Comparison of ENCODE assay signal across 9 cellular contexts in the genomic region with DNA sequence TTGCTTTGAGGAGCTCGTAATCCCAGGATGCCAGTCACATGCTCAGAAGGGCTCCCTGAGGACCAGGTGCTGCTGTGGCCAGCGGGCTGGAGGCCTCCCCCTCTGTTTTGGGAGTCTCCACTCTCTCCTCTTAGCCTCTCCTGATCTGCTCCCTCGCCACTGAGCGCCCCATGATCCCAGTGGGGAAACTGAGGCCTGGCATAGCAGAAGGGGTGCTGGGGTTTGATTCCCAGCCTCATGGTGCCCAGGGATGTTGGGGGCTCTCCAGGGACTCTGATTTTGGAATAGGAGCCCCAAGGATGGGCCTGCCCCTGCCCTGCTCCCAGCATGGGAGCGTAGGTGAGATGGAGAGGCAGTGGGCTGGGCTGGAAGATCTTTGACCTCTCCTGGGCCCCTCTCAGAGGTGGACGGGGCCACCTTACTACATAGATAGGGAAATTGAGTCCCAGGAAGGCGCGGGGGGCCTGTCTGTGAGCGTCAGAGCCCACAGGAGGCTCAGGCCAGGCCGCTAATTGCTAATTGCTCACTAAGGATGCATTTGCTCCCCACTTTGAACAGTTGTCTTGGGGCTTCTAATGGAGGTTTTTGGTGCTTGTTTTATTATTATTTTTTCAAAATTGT. TPM values are rescaled to one million over a fixed set of nuclear protein-coding genes. Genes with fewer than 3 reads are reported as not detected.
DNase-seq lines count a peak whose midpoint lies in the region; ATAC-seq lines count a peak whose summit lies in the region.
"Had no signal": no experiment of that assay in that cellular context is flagged by ENCODE, and none has a peak within 500 bp of the region (broad histone marks: within the 10 kb centered on the region; RNA-seq: fewer than 3 reads in every experiment).

No MANE protein-coding gene starts in this region.

- no peak for DNase-seq in CD4-positive, alpha-beta memory T cell
- DNase-seq in neuronal stem cell (ENCODE audit: low spot score), result no peak
- no peak for DNase-seq in HuH-7.5 (ENCODE audit: low spot score)
- DNase-seq in NCI-H1105 (lab: John Stamatoyannopoulos, UW), result no peak

- peak overlapping the region; percentile 81 for H3K27ac ChIP-seq in CD4-positive, alpha-beta memory T cell (ENCODE audit: low read depth, low read length)
- H3K27ac ChIP-seq in KOPT-K1 (ENCODE audit: low read depth, low read length, poor library complexity, severe bottlenecking) (peak overlapping the region; percentile 93), neuronal stem cell (replicated peaks; ENCODE audit: low read length) (no peak overlapping the region)

- no peaks in the 10 kb centered on the region for H3K9me3 Mint-ChIP-seq in CD4-positive, alpha-beta memory T cell
- no peaks in the 10 kb centered on the region for H3K9me3 Mint-ChIP-seq in dendritic cell treated with granulocyte-macrophage colony-stimulating factor and Interleukin-4, amounts not matched to agents 40 ng/mL and 50 ng/mL, for 4 days

- no peaks in the 10 kb centered on the region for H3K36me3 ChIP-seq in CD4-positive, alpha-beta memory T cell (ENCODE audit: insufficient read depth, low read length)
- H3K36me3 ChIP-seq in KOPT-K1 (ENCODE audit: insufficient read depth, low read length), result no peaks in the 10 kb centered on the region; the same call in 1 of the 2 replicates
- H3K36me3 ChIP-seq in neuronal stem cell (replicated peaks in 1 of 2; ENCODE audit: control insufficient read depth in 2 of 2, insufficient read depth in 2 of 2, low read length in 2 of 2), result no peaks in the 10 kb centered on the region

- no peak overlapping the region for H4K91ac ChIP-seq in neuronal stem cell (ENCODE audit: low read depth, low read length, poor library complexity)

- H3K14ac ChIP-seq in neuronal stem cell (ENCODE audit: low read length), result no peak overlapping the region

- whole genome bisulfite sequencing in neuronal stem cell (ENCODE audit: extremely low coverage in 2 of 2, insufficient read length in 2 of 2, insufficient replicate concordance in 1 of 2), 2 donors, result no CpG with 5 or more reads among the region's 10 CpGs

- POLR2A ChIA-PET in CD4-positive, alpha-beta memory T cell (lab: Charles Lee; ENCODE audit: partially characterized antibody), result interaction anchor here (0.6 to 12.4 kb wide), 20 partner anchors 8 to 541 kb away, joined by 3 to 252 read pairs (median 3); a partner anchor contains a TSS

- peak overlapping the region; percentile 69 for H2BK15ac ChIP-seq in neuronal stem cell (ENCODE audit: low read length)

- peak overlapping the region; percentile 95 to 99 (median 98) for H3K27ac Mint-ChIP-seq in CD4-positive, alpha-beta memory T cell
- peak overlapping the region; percentile 88 for H3K27ac Mint-ChIP-seq in dendritic cell treated with granulocyte-macrophage colony-stimulating factor and Interleukin-4, amounts not matched to agents 40 ng/mL and 50 ng/mL, for 4 days

- H2AFZ ChIP-seq in neuronal stem cell (ENCODE audit: low read length), result peak overlapping the region; percentile 77

- intact Hi-C loops in CD4-positive, alpha-beta memory T cell (cut with micrococcal nuclease), result loop anchor here (1.0 to 5.0 kb wide), 12 partner anchors 8 to 540 kb away; a partner anchor contains a TSS
- intact Hi-C loops in dendritic cell treated with granulocyte-macrophage colony-stimulating factor and Interleukin-4, amounts not matched to agents 40 ng/mL and 50 ng/mL, for 4 days (cut with micrococcal nuclease), result loop anchor here (2.0 kb wide), 1 partner anchor 15 kb away; no protein-coding TSS in a partner anchor

- H3K9me3 ChIP-seq in CD4-positive, alpha-beta memory T cell (ENCODE audit: control insufficient read depth in 1 of 2, low read length in 2 of 2), result no peaks in the 10 kb centered on the region
- H3K9me3 ChIP-seq in KOPT-K1 (ENCODE audit: insufficient read depth, low read length, poor library complexity, severe bottlenecking), result no peaks in the 10 kb centered on the region
- no peaks in the 10 kb centered on the region for H3K9me3 ChIP-seq in neuronal stem cell (replicated peaks in 1 of 2; ENCODE audit: control insufficient read depth in 2 of 2, insufficient read depth in 1 of 2, low read depth in 1 of 2, low read length in 2 of 2)
- H3K9me3 ChIP-seq: HAP-1 had no signal

- H3K4me1 Mint-ChIP-seq in CD4-positive, alpha-beta memory T cell, result peaks cover 34 to 77% (median 49%) of the 10 kb centered on the region in 4 donors
- peaks cover 94% of the 10 kb centered on the region for H3K4me1 Mint-ChIP-seq in dendritic cell treated with granulocyte-macrophage colony-stimulating factor and Interleukin-4, amounts not matched to agents 40 ng/mL and 50 ng/mL, for 4 days (ENCODE audit: low read depth)

- no peak overlapping the region for H4K8ac ChIP-seq in neuronal stem cell (ENCODE audit: low read depth, low read length)

- H2BK12ac ChIP-seq in neuronal stem cell (ENCODE audit: low read length), result peak overlapping the region; percentile 82

- H3K27me3 ChIP-seq in CD4-positive, alpha-beta memory T cell (ENCODE audit: insufficient read depth, low read length), result no peaks in the 10 kb centered on the region
- H3K27me3 ChIP-seq in neuronal stem cell (ENCODE audit: control insufficient read depth in 3 of 3, insufficient read depth in 3 of 3, low read depth in 1 of 3, low read length in 3 of 3), result peaks cover 0 to 10% (median 0%) of the 10 kb centered on the region in 3 experiments

- no peak overlapping the region for H2BK5ac ChIP-seq in neuronal stem cell (ENCODE audit: low read length)

- H2BK120ac ChIP-seq in neuronal stem cell (ENCODE audit: low read depth, low read length), result no peak overlapping the region

- H3K18ac ChIP-seq in neuronal stem cell (ENCODE audit: low read length), result no peak overlapping the region

- H3K4me3 Mint-ChIP-seq in CD4-positive, alpha-beta memory T cell, result peak overlapping the region; percentile 93 to 99 (median 98)
- peak overlapping the region; percentile 91 for H3K4me3 Mint-ChIP-seq in dendritic cell treated with granulocyte-macrophage colony-stimulating factor and Interleukin-4, amounts not matched to agents 40 ng/mL and 50 ng/mL, for 4 days

- peak overlapping the region; percentile 60 for H3K23ac ChIP-seq in neuronal stem cell (ENCODE audit: low read depth, low read length, poor library complexity)

- peak overlapping the region; percentile 52 to 75 for H3K4me3 ChIP-seq in CD4-positive, alpha-beta memory T cell (ENCODE audit: low read length in 2 of 2)
- no peak overlapping the region for H3K4me3 ChIP-seq in neuronal stem cell (ENCODE audit: low read length in 2 of 2)
- H3K4me3 ChIP-seq: HAP-1 had no signal

- H3K4me1 ChIP-seq in CD4-positive, alpha-beta memory T cell (ENCODE audit: insufficient read depth, low read length), result peaks cover 54% of the 10 kb centered on the region
- H3K4me1 ChIP-seq in neuronal stem cell (ENCODE audit: control insufficient read depth in 2 of 2, insufficient read depth in 1 of 2, low read depth in 1 of 2, low read length in 2 of 2), result peaks cover 4 to 5% of the 10 kb centered on the region in 2 donors
- H3K4me1 ChIP-seq: HAP-1 had no signal

- H3K4ac ChIP-seq in neuronal stem cell (ENCODE audit: low read length), result no peak overlapping the region

- no peak overlapping the region for H3K4me2 ChIP-seq in neuronal stem cell (ENCODE audit: insufficient read depth, low read length, poor library complexity, severe bottlenecking)

- CTCF ChIA-PET in CD4-positive, alpha-beta memory T cell (lab: Charles Lee; ENCODE audit: partially characterized antibody), result interaction anchor here (0.8 to 15.2 kb wide), 26 partner anchors 8 to 541 kb away, joined by 3 to 155 read pairs (median 4); a partner anchor contains a TSS

- H3K79me1 ChIP-seq in neuronal stem cell (ENCODE audit: low read depth, low read length), result no peaks in the 10 kb centered on the region

- H3K27me3 Mint-ChIP-seq in CD4-positive, alpha-beta memory T cell, result no peaks in the 10 kb centered on the region
- no peaks in the 10 kb centered on the region for H3K27me3 Mint-ChIP-seq in dendritic cell treated with granulocyte-macrophage colony-stimulating factor and Interleukin-4, amounts not matched to agents 40 ng/mL and 50 ng/mL, for 4 days

- peaks cover 4 to 35% of the 10 kb centered on the region in 2 donors for H3K36me3 Mint-ChIP-seq in CD4-positive, alpha-beta memory T cell
- peaks cover 39% of the 10 kb centered on the region for H3K36me3 Mint-ChIP-seq in dendritic cell treated with granulocyte-macrophage colony-stimulating factor and Interleukin-4, amounts not matched to agents 40 ng/mL and 50 ng/mL, for 4 days (ENCODE audit: low read depth)

- ATAC-seq in GM18511 (IDR thresholded peaks at IDR 0.05; ENCODE audit: unreplicated experiment) (no peak), HG03354 (IDR thresholded peaks at IDR 0.05; ENCODE audit: poor library complexity, severe bottlenecking, unreplicated experiment) (no peak)

- no peak overlapping the region for H3K9ac ChIP-seq in neuronal stem cell (ENCODE audit: low read depth, low read length, poor library complexity)

- H2AK5ac ChIP-seq in neuronal stem cell (ENCODE audit: low read depth, low read length), result peak overlapping the region; percentile 72

RNA-seq across cellular contexts. Expression of a gene that starts 0.5 kb away (rescaled TPM):
- total RNA-seq in CD4-positive, alpha-beta memory T cell, result 100 to 1,000 TPM; 230 to 235 TPM
- 10 to 100 TPM; 34.8 to 69.7 TPM for polyA plus RNA-seq in CD4-positive, alpha-beta memory T cell
- polyA plus RNA-seq in neuronal stem cell (2013, experiment 1 of 2), result 3.6 TPM
- polyA plus RNA-seq in neuronal stem cell (2013, experiment 2 of 2), result 3.3 TPM

Comparison
In these comparisons a context has a peak if more than half of its experiments do, and no peak if none do; other contexts are left out.
1. H3K4me3 ChIP-seq: peak in CD4-positive, alpha-beta memory T cell (2 of 2); none in neuronal stem cell (0 of 2).